In the genomic region with DNA sequence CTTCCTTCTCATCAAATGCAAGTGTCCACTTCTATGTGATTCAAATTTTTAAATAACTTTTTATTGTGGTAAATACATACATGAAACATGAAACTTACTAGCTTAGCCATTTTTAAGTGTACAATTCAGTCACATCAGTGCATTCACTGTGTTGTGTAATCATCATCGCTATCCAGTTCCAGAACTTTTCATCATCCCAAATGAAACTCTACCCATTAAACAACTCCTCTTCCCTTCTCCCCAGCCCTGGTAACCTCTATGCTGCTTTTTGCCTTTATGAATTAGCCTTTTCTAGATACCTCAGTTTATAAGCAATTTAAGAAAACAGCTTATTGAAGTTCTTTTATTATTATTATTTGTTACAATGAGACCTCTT, we compare ENCODE assay signal across 15 cellular contexts.
"Had no signal": no experiment of that assay in that cellular context is flagged by ENCODE, and none has a peak within 500 bp of the region (broad histone marks: within the 10 kb centered on the region; RNA-seq: fewer than 3 reads in every experiment).

No MANE protein-coding gene starts in this region.

- H3K4me1 ChIP-seq: colonic mucosa, testis had no signal

- H3K27ac ChIP-seq: colonic mucosa, heart right ventricle, ovary, testis had no signal

- H3K36me3 ChIP-seq: colonic mucosa, heart right ventricle, ovary had no signal

- H3K36me3 Mint-ChIP-seq: natural killer cell; stimulated activated naive B cell treated with anti-CD40 and anti-IgM and Interleukin-4, amounts not matched to agents 10 μg/mL and 1 μg/mL and 100 μg/mL, for 72 hours had no signal

- ATAC-seq: heart right ventricle; natural killer cell; right cardiac atrium; stimulated activated naive B cell treated with anti-CD40 and anti-IgM and Interleukin-4, amounts not matched to agents 10 μg/mL and 1 μg/mL and 100 μg/mL, for 72 hours; stimulated activated naive CD8-positive, alpha-beta T cell treated with anti-CD3 and anti-CD28 coated beads, Interleukin-15, amount 100 ng/mL, for 72 hours had no signal

- H3K9me3 ChIP-seq: colonic mucosa, heart right ventricle, ovary, testis had no signal

- H3K4me3 ChIP-seq: colonic mucosa, heart right ventricle, ovary, testis had no signal

- H3K27me3 ChIP-seq: colonic mucosa, heart right ventricle, ovary, testis had no signal

- H3K4me1 Mint-ChIP-seq: natural killer cell; stimulated activated naive CD8-positive, alpha-beta T cell treated with anti-CD3 and anti-CD28 coated beads, Interleukin-15, amount 100 ng/mL, for 72 hours had no signal

- H3K27ac Mint-ChIP-seq: natural killer cell; stimulated activated naive B cell treated with anti-CD40 and anti-IgM and Interleukin-4, amounts not matched to agents 10 μg/mL and 1 μg/mL and 100 μg/mL, for 72 hours had no signal

- DNase-seq: colonic mucosa; dermis blood vessel endothelial cell; foreskin melanocyte; heart right ventricle; kidney glomerular epithelial cell; natural killer cell; ovary; right cardiac atrium; stimulated activated CD4-positive, alpha-beta T cell treated with anti-CD3 and anti-CD28 coated beads, Interleukin-4, amount 100 ng/mL, for 1 hour; stimulated activated CD8-positive, alpha-beta memory T cell treated with anti-CD3 and anti-CD28 coated beads, Interleukin-4, amount 100 ng/mL, for 48 hours; stimulated activated naive B cell treated with anti-CD40 and anti-IgM and Interleukin-4, amounts not matched to agents 10 μg/mL and 1 μg/mL and 100 μg/mL, for 72 hours; stimulated activated naive CD8-positive, alpha-beta T cell treated with anti-CD3 and anti-CD28 coated beads, Interleukin-15, amount 100 ng/mL, for 72 hours; testis; trophoblast cell had no signal

- H3K27me3 Mint-ChIP-seq: stimulated activated naive CD8-positive, alpha-beta T cell treated with anti-CD3 and anti-CD28 coated beads, Interleukin-15, amount 100 ng/mL, for 72 hours had no signal

- H3K4me3 Mint-ChIP-seq: natural killer cell; neural crest cell; stimulated activated naive B cell treated with anti-CD40 and anti-IgM and Interleukin-4, amounts not matched to agents 10 μg/mL and 1 μg/mL and 100 μg/mL, for 72 hours; stimulated activated naive CD8-positive, alpha-beta T cell treated with anti-CD3 and anti-CD28 coated beads, Interleukin-15, amount 100 ng/mL, for 72 hours had no signal

- H3K9me3 Mint-ChIP-seq: natural killer cell; neural crest cell; stimulated activated naive B cell treated with anti-CD40 and anti-IgM and Interleukin-4, amounts not matched to agents 10 μg/mL and 1 μg/mL and 100 μg/mL, for 72 hours; stimulated activated naive CD8-positive, alpha-beta T cell treated with anti-CD3 and anti-CD28 coated beads, Interleukin-15, amount 100 ng/mL, for 72 hours had no signal
